In the genomic region with DNA sequence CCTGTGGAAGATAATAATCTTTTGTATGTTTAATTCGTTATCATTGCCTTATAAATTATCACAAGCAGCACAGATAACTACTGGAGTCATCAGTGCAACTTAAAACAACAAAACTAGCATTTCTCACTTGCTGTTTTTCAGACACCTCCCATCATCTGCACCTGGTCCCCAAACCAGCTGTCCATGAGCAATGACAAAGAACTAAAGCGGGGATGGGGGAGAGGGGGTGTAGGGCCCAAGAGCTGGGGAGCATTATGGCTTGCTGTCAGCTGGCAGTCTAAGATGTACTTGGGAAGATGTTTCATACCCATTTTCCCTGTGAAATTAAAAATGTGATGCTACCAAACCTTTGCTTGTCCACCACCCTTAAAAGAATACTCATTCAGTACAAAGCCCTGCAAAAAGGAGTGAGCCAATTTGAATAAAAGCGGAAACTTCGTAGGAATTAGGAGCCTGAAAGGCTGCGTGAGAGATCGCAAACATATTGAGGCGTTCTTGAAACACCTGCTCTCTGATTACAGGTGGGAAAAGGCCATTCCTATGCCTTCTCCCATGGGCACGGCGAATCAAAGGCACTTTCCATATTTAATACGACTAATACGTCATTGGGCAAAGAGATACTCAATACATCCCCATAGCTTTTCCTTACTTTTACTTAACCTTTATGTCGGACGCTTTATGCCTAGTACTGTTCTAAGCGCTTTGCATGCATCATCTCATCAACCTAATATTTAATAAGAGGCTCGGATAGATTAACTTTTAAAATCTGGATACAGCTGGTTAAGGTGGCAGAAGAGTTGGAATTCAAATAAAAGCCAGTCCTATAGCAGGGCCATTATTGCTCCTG, we compare ENCODE assay signal across 8 cellular contexts. TPM values are rescaled to one million over a fixed set of nuclear protein-coding genes. Genes with fewer than 3 reads are reported as not detected.
DNase-seq lines count a peak whose midpoint lies in the region; ATAC-seq, FAIRE-seq and TF ChIP-seq lines count a peak whose summit lies in the region.

No MANE protein-coding gene starts in this region.

- peak overlapping the region; percentile 100 for H3K27ac Mint-ChIP-seq in T-cell

- peak overlapping the region; percentile 92 for H3K27ac ChIP-seq in foreskin keratinocyte

- TF ChIP-seq CTCF in AG09309 (IDR thresholded peaks at IDR 0.05; ENCODE audit: control insufficient read depth, insufficient read depth, low read depth, low read length, missing control alignments) (no peak), HFF-Myc (IDR thresholded peaks at IDR 0.05; ENCODE audit: low read depth, low read length, missing control alignments) (no peak), foreskin keratinocyte (conservative IDR thresholded peaks at IDR 0.05) (no peak), D721Med (IDR thresholded peaks at IDR 0.05; ENCODE audit: insufficient read depth, missing control alignments) (no peak)

- H3K4me1 Mint-ChIP-seq in T-cell = peaks cover 52 to 69% (median 63%) of the 10 kb centered on the region in 3 donors

- no peaks in the 10 kb centered on the region for H3K9me3 Mint-ChIP-seq in T-cell

- no peak for FAIRE-seq in D721Med (lab: Jason Lieb, UNC)

- no peaks in the 10 kb centered on the region for H3K27me3 Mint-ChIP-seq in T-cell

- H3K36me3 Mint-ChIP-seq in T-cell = no peaks in the 10 kb centered on the region

- H3K4me3 Mint-ChIP-seq in T-cell = peak overlapping the region; percentile 98 to 100 (median 100)

- no peaks in the 10 kb centered on the region for H3K27me3 ChIP-seq in foreskin keratinocyte

- ATAC-seq in T-cell (replicated peaks in 1 of 4) (no peak), foreskin keratinocyte (no peak)

- CTCF ChIA-PET in T-cell (lab: Charles Lee) = interaction anchor here (0.5 to 10.3 kb wide), 27 partner anchors 9 to 447 kb away, joined by 3 to 196 read pairs (median 6); partner anchors contain the start of gene KMT2E (in 1 of the 2)

- peak overlapping the region; percentile 57 for H3K4me3 ChIP-seq in AG09309 (ENCODE audit: control insufficient read depth, low read depth, low read length)
- H3K4me3 ChIP-seq in HFF-Myc (replicated peaks; ENCODE audit: low read depth, low read length) = peak overlapping the region; percentile 55
- H3K4me3 ChIP-seq in skeletal muscle cell (ENCODE audit: low read depth, low read length) = peak overlapping the region; percentile 63

- H3K4me1 ChIP-seq in foreskin keratinocyte = peaks cover 57% of the 10 kb centered on the region

- DNase-seq in AG09309 (ENCODE audit: low read depth) (no peak), HFF-Myc (ENCODE audit: extremely low read depth, low read depth) (no peak), T-cell (no peak), foreskin keratinocyte (no peak), skeletal muscle cell (ENCODE audit: low read depth) (no peak), T1000 (lab: John Stamatoyannopoulos, UW) (no peak), D721Med (ENCODE audit: insufficient read length, low spot score) (no peak)
- no peak for DNase-seq in NK-92 treated with Interleukin-12 subunit alpha and Interleukin-12 subunit beta, amount 100 ng/mL, for 24 hours (lab: John Stamatoyannopoulos, UW)

- POLR2A ChIA-PET in T-cell (lab: Charles Lee) = interaction anchor here (0.5 to 9.4 kb wide), 17 partner anchors 7 to 253 kb away, joined by 3 to 266 read pairs (median 5); partner anchors contain the start of gene KMT2E (in 1 of the 2)

RNA-seq across cellular contexts. Expression of gene KMT2E, which starts 31.0 kb away (rescaled TPM):
- total RNA-seq in T-cell (100 to 1,000 TPM; 164 to 260 (median 169) TPM), foreskin keratinocyte (35.4 and 37.4 TPM in 2 replicates)
- polyA plus RNA-seq in foreskin keratinocyte = 4.5 and 5.6 TPM in 2 replicates
